Comparison of ENCODE assay signal across 17 cellular contexts in genomic region chr5:122154910-122155309, GRCh38. TPM values are rescaled to one million over a fixed set of nuclear protein-coding genes. Genes with fewer than 3 reads are reported as not detected.
A peak's percentile ranks its signal among the peaks of the same experiment; 100 is the strongest.
DNase-seq lines count a peak whose midpoint lies in the region; ATAC-seq and TF ChIP-seq lines count a peak whose summit lies in the region.
"Had no signal": no experiment of that assay in that cellular context is flagged by ENCODE, and none has a peak within 500 bp of the region (broad histone marks: within the 10 kb centered on the region; RNA-seq: fewer than 3 reads in every experiment).

No MANE protein-coding gene starts in this region.

- POLR2A ChIA-PET in PC-3 (lab: Charles Lee; ENCODE audit: unreplicated experiment) = no interaction called here

- H3K9me3 ChIP-seq in PC-3 (ENCODE audit: low read length) = no peaks in the 10 kb centered on the region
- H3K9me3 ChIP-seq: vagina had no signal

- H3F3A ChIP-seq in PC-3 (ENCODE audit: low read length, unreplicated experiment) = no peaks in the 10 kb centered on the region

- H3K9me3 Mint-ChIP-seq in mesothelial cell of epicardium = peaks cover 1% of the 10 kb centered on the region
- H3K9me3 Mint-ChIP-seq: activated T-cell treated with anti-CD3 and anti-CD28 coated beads, Interleukin-2, amount 50 U/mL, for 24 hours; endodermal cell had no signal

- H3K4me3 Mint-ChIP-seq in mesothelial cell of epicardium = no peak overlapping the region
- H3K4me3 Mint-ChIP-seq: activated CD4-positive, alpha-beta T cell treated with anti-CD3 and anti-CD28 coated beads for 36 hours; activated T-cell treated with anti-CD3 and anti-CD28 coated beads, Interleukin-2, amount 50 U/mL, for 24 hours; B cell; endodermal cell had no signal

- H3K27me3 Mint-ChIP-seq in mesothelial cell of epicardium (ENCODE audit: low read depth) = peaks cover 3% of the 10 kb centered on the region

- no peak overlapping the region for H3K27ac ChIP-seq in PC-3 (ENCODE audit: low read length)
- H3K27ac ChIP-seq: vagina had no signal

- BruUV-seq in PC-3 (replicated peaks; lab: Mats Ljungman, UMichigan) = no TSS peak

- no peak for TF ChIP-seq CTCF in AG10803 (conservative IDR thresholded peaks at IDR 0.05; ENCODE audit: low read length)
- TF ChIP-seq CTCF in retinal pigment epithelial cell (conservative IDR thresholded peaks at IDR 0.05; ENCODE audit: low read depth, low read length) = peak; percentile 11
- TF ChIP-seq CTCF in mesothelial cell of epicardium (IDR thresholded peaks at IDR 0.05; ENCODE audit: unreplicated experiment) = no peak
- no peak for TF ChIP-seq CTCF in PC-3 (conservative IDR thresholded peaks at IDR 0.05; ENCODE audit: low read depth, low read length)

- no peaks in the 10 kb centered on the region for H3K9me2 ChIP-seq in PC-3 (replicated peaks; ENCODE audit: low read length)

- H3K4me1 Mint-ChIP-seq in mesothelial cell of epicardium = peaks cover 10% of the 10 kb centered on the region
- H3K4me1 Mint-ChIP-seq: B cell had no signal

- ATAC-seq in SK-N-SH treated with all-trans-retinoic acid at 6 μM for 48 hours (peak; percentile 11; the same call in 1 of the 3 replicates), HG03159 (IDR thresholded peaks at IDR 0.05; ENCODE audit: unreplicated experiment) (no peak), PC-3 (no peak)
- ATAC-seq: activated CD4-positive, alpha-beta T cell treated with anti-CD3 and anti-CD28 coated beads for 36 hours had no signal

- no peaks in the 10 kb centered on the region for H3K36me3 ChIP-seq in PC-3 (ENCODE audit: low read depth, low read length)
- H3K36me3 ChIP-seq: vagina had no signal

- CTCF ChIA-PET in PC-3 (lab: Charles Lee) = no interaction called here

- peak; percentile 82 for DNase-seq in AG10803 (ENCODE audit: low read depth)
- DNase-seq in fibroblast of the conjunctiva (ENCODE audit: low read depth) = peak; percentile 78
- DNase-seq in retinal pigment epithelial cell (ENCODE audit: low read depth) = peak; percentile 31
- DNase-seq in NCI-H2171 treated with DMSO at 0.1 percent for 48 hours (lab: John Stamatoyannopoulos, UW) = no peak
- DNase-seq in mesothelial cell of epicardium (ENCODE audit: low spot score in 2 of 2, unreplicated experiment in 2 of 2) = no peak
- DNase-seq in PC-3 = no peak
- DNase-seq: activated CD4-positive, alpha-beta T cell treated with anti-CD3 and anti-CD28 coated beads for 36 hours; activated T-cell treated with anti-CD3 and anti-CD28 coated beads, Interleukin-2, amount 50 U/mL, for 24 hours; anterior cingulate cortex; endodermal cell; KG1; NCI-H2081 treated with DMSO at 0.1 percent for 48 hours had no signal

- no peaks in the 10 kb centered on the region for H3K27me3 ChIP-seq in PC-3 (ENCODE audit: low read length)
- H3K27me3 ChIP-seq: vagina had no signal

- intact Hi-C loops in PC-3 (cut with micrococcal nuclease) = no loop called here

- H3K27ac Mint-ChIP-seq in mesothelial cell of epicardium = no peak overlapping the region
- H3K27ac Mint-ChIP-seq: activated CD4-positive, alpha-beta T cell treated with anti-CD3 and anti-CD28 coated beads for 36 hours; activated T-cell treated with anti-CD3 and anti-CD28 coated beads, Interleukin-2, amount 50 U/mL, for 24 hours; B cell; endodermal cell had no signal

- no peaks in the 10 kb centered on the region for H4K20me1 ChIP-seq in PC-3 (ENCODE audit: low read length)

- H3K4me2 ChIP-seq in PC-3 (ENCODE audit: low read length) = no peak overlapping the region

- H3K36me3 Mint-ChIP-seq in mesothelial cell of epicardium = no peaks in the 10 kb centered on the region

- H3K4me1 ChIP-seq in PC-3 (ENCODE audit: insufficient read depth, low read length) = peaks cover 14% of the 10 kb centered on the region
- H3K4me1 ChIP-seq: vagina had no signal

- H3K9ac ChIP-seq in PC-3 (ENCODE audit: low read length) = no peak overlapping the region

- H3K79me2 ChIP-seq in PC-3 (ENCODE audit: low read length) = no peaks in the 10 kb centered on the region

- H3K4me3 ChIP-seq in AG10803 (ENCODE audit: low read length) (no peak overlapping the region), retinal pigment epithelial cell (ENCODE audit: low read length) (no peak overlapping the region), PC-3 (ENCODE audit: low read length) (no peak overlapping the region)
- H3K4me3 ChIP-seq: skin epidermis, vagina had no signal

- H2AFZ ChIP-seq in PC-3 (ENCODE audit: low read length) = no peak overlapping the region

TF ChIP-seq in SK-N-SH treated with all-trans-retinoic acid at 6 μM for 48 hours, 23 proteins besides CTCF, POLR2A, EP300 and RAD21:
- TF ChIP-seq BACH2 (CRISPR knock-in tag; IDR thresholded peaks at IDR 0.05; ENCODE audit: borderline replicate concordance) = no peak
- no peak for TF ChIP-seq POU6F1 (CRISPR knock-in tag; IDR thresholded peaks at IDR 0.05; ENCODE audit: borderline replicate concordance, low read depth)
- TF ChIP-seq CSRNP3 (CRISPR knock-in tag; IDR thresholded peaks at IDR 0.05) = no peak
- no peak for TF ChIP-seq PPARA (CRISPR knock-in tag; IDR thresholded peaks at IDR 0.05; ENCODE audit: borderline replicate concordance)
- no peak for TF ChIP-seq ZC3H10 (CRISPR knock-in tag; IDR thresholded peaks at IDR 0.05)
- no peak for TF ChIP-seq TSHZ2 (CRISPR knock-in tag; IDR thresholded peaks at IDR 0.05)
- TF ChIP-seq ZNF70 (CRISPR knock-in tag; IDR thresholded peaks at IDR 0.05) = no peak
- no peak for TF ChIP-seq CREB5 (CRISPR knock-in tag; IDR thresholded peaks at IDR 0.05; ENCODE audit: low read depth)
- TF ChIP-seq ZNF8 (CRISPR knock-in tag; IDR thresholded peaks at IDR 0.05) = no peak
- no peak for TF ChIP-seq RARB (CRISPR knock-in tag; IDR thresholded peaks at IDR 0.05)
- no peak for TF ChIP-seq ZFP30 (CRISPR knock-in tag; IDR thresholded peaks at IDR 0.05)
- TF ChIP-seq TOX (CRISPR knock-in tag; IDR thresholded peaks at IDR 0.05; ENCODE audit: borderline replicate concordance) = no peak
- no peak for TF ChIP-seq TCF4 (CRISPR knock-in tag; IDR thresholded peaks at IDR 0.05; ENCODE audit: borderline replicate concordance)
TF ChIP-seq in SK-N-SH treated with all-trans-retinoic acid at 6 μM for 48 hours: peak in this region for 0.

RNA-seq across cellular contexts. Expression of gene ZNF474, which starts 25.6 kb away (rescaled TPM):
- 0.29 to 0.98 TPM (median 0.41 TPM) in 3 replicates for total RNA-seq in mesothelial cell of epicardium
- total RNA-seq in PC-3 (2014; rRNA removed) = 0.36 TPM in 1 of 2 replicates, not detected in the other
- total RNA-seq: activated CD4-positive, alpha-beta T cell treated with anti-CD3 and anti-CD28 coated beads for 36 hours; B cell had no signal

Comparison
In these comparisons a context has a peak if more than half of its experiments do, and no peak if none do; other contexts are left out.
1. DNase-seq: peak in AG10803 (single experiment), fibroblast of the conjunctiva (single experiment) and retinal pigment epithelial cell (single experiment); none in NCI-H2171 treated with DMSO at 0.1 percent for 48 hours (single experiment), mesothelial cell of epicardium (0 of 2) and PC-3 (single experiment).